ENCODE assay signal across 14 cellular contexts in the genomic region with DNA sequence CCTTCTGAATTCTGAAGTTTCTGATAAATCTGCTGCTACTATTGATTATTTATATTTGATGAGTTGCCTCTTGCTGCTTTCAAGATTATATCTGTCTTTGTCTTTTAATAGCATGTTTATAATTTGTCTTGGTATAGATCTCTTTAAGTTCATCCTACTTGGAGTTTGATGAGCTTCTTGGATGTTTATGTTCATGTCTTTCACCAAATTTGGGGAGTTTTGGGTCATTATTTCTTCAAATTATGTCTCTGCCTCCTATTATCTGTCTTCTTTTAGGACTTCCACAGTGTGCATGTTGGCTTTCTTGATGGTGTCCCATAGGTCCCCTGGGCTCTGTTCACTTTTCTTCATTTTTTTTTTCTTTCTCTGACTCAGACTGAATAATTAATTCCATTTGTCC.
"Had no signal": no experiment of that assay in that cellular context is flagged by ENCODE, and none has a peak within 500 bp of the region (broad histone marks: within the 10 kb centered on the region; RNA-seq: fewer than 3 reads in every experiment).

No MANE protein-coding gene starts in this region.

- H3K9me3 Mint-ChIP-seq: naive thymus-derived CD8-positive, alpha-beta T cell had no signal

- H3K9me3 ChIP-seq: heart left ventricle, neutrophil, psoas muscle, right lobe of liver had no signal

- H3K36me3 ChIP-seq: heart left ventricle, neutrophil, right lobe of liver had no signal

- H3K4me3 ChIP-seq: dorsolateral prefrontal cortex, heart left ventricle, psoas muscle, right lobe of liver had no signal

- DNase-seq: dorsolateral prefrontal cortex; effector CD8-positive, alpha-beta T cell; heart left ventricle; hypothalamus; kidney glomerular epithelial cell; naive thymus-derived CD8-positive, alpha-beta T cell; psoas muscle; retina; right lobe of liver; stimulated activated CD4-positive, alpha-beta T cell treated with anti-CD3 and anti-CD28 coated beads, Interleukin-4, amount 100 ng/mL, for 1 hour; stimulated activated CD8-positive, alpha-beta memory T cell treated with anti-CD3 and anti-CD28 coated beads, Interleukin-4, amount 100 ng/mL, for 48 hours; stimulated activated naive B cell treated with anti-CD40 and anti-IgM and Interleukin-4, amounts not matched to agents 10 μg/mL and 1 μg/mL and 100 μg/mL, for 72 hours had no signal

- H3K27me3 Mint-ChIP-seq: naive thymus-derived CD8-positive, alpha-beta T cell; stimulated activated naive B cell treated with anti-CD40 and anti-IgM and Interleukin-4, amounts not matched to agents 10 μg/mL and 1 μg/mL and 100 μg/mL, for 72 hours; type B pancreatic cell had no signal

- H3K4me1 ChIP-seq: right lobe of liver had no signal

- H3K27me3 ChIP-seq: dorsolateral prefrontal cortex, heart left ventricle, neutrophil, right lobe of liver had no signal

- H3K27ac ChIP-seq: dorsolateral prefrontal cortex, heart left ventricle, psoas muscle, right lobe of liver had no signal

- H3K4me3 Mint-ChIP-seq: naive thymus-derived CD8-positive, alpha-beta T cell; stimulated activated naive B cell treated with anti-CD40 and anti-IgM and Interleukin-4, amounts not matched to agents 10 μg/mL and 1 μg/mL and 100 μg/mL, for 72 hours; type B pancreatic cell had no signal

- ATAC-seq: heart left ventricle; naive thymus-derived CD8-positive, alpha-beta T cell; psoas muscle; right lobe of liver had no signal

- H3K27ac Mint-ChIP-seq: type B pancreatic cell had no signal
